In the genomic region with DNA sequence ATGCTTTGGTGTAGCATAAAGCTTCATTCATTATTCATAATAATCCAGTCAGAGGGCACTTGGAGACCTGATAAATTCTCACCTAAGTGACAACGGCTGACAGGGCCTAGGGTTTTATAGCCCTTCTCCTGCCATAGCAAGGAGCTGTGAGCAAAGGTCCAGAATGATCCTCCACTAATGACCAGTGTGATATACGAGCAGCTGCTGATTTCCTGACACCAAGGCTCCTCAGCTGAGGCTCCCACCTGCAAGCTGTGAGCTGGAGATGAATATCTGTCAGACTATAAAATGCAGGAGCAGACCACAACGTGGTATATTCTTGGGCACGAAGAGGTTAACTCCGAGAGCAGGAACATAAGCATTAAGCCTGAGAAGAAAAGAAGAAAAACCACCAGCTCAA, we compare ENCODE assay signal across 31 cellular contexts.
"Had no signal": no experiment of that assay in that cellular context is flagged by ENCODE, and none has a peak within 500 bp of the region (broad histone marks: within the 10 kb centered on the region; RNA-seq: fewer than 3 reads in every experiment).

No MANE protein-coding gene starts in this region.

- ATAC-seq: activated naive CD8-positive, alpha-beta T cell treated with anti-CD3 and anti-CD28 coated beads, Interleukin-2, amount 50 U/mL, for 24 hours; K562; Right ventricle myocardium inferior; WTC11 had no signal

- FAIRE-seq: bronchial epithelial cell, K562, RCC 7860, TTC549 had no signal

- DNase-seq: activated CD4-positive, alpha-beta memory T cell treated with anti-CD3 and anti-CD28 coated beads for 36 hours; activated CD4-positive, alpha-beta T cell treated with anti-CD3 and anti-CD28 coated beads for 4 hours; activated CD4-positive, alpha-beta T cell treated with anti-CD3 and anti-CD28 coated beads, Interleukin-2, amount 50 U/mL, for 1 hour; activated CD4-positive, CD25-positive, alpha-beta regulatory T cell treated with anti-CD3 and anti-CD28 coated beads, Interleukin-2, amount 50 U/mL, for 72 hours; activated CD8-positive, alpha-beta memory T cell treated with anti-CD3 and anti-CD28 coated beads, Interleukin-2, amount 50 U/mL, for 4 hours; activated effector memory CD4-positive, alpha-beta T cell treated with Interleukin-2 at 50 U/mL for 16 hours; activated naive CD4-positive, alpha-beta T cell treated with anti-CD3 and anti-CD28 coated beads, Interleukin-2, amount 10 ng/mL, durations not matched to agents 7 days and 5 days; activated naive CD8-positive, alpha-beta T cell treated with anti-CD3 and anti-CD28 coated beads, Interleukin-2, amount 50 U/mL, for 24 hours; activated T-cell treated with anti-CD3 and anti-CD28 coated beads, Interleukin-2, amount 50 U/mL, for 48 hours; anterior cingulate cortex; caudate nucleus; cerebellar nuclear complex; Karpas-422; NCI-H1105; NCI-H1436 treated with DMSO at 0.1 percent for 48 hours; NCI-H187; NCI-H2029 treated with DMSO at 0.1 percent for 48 hours; NCI-H2107; NCI-H2171; NCI-H226; NCI-H446 treated with DMSO at 0.1 percent for 48 hours; PC-9; SIG-M5; SW 1271; T-helper 1 cell had no signal
